ENCODE assay signal across 9 cellular contexts in genomic region chr3:152323834-152324233, GRCh38. TPM values are rescaled to one million over a fixed set of nuclear protein-coding genes. Genes with fewer than 3 reads are reported as not detected.
DNase-seq lines count a peak whose midpoint lies in the region; ATAC-seq and TF ChIP-seq lines count a peak whose summit lies in the region.
"Had no signal": no experiment of that assay in that cellular context is flagged by ENCODE, and none has a peak within 500 bp of the region (broad histone marks: within the 10 kb centered on the region; RNA-seq: fewer than 3 reads in every experiment).

No MANE protein-coding gene starts in this region.

- peaks cover 54% of the 10 kb centered on the region for H3K36me3 Mint-ChIP-seq in activated T-cell treated with anti-CD3 and anti-CD28 coated beads, Interleukin-2, amount 50 U/mL, for 24 hours (ENCODE audit: low read depth)
- peaks cover 55% of the 10 kb centered on the region for H3K36me3 Mint-ChIP-seq in activated B cell treated with CpG ODN at 0.5 μM for 24 hours (ENCODE audit: low read depth)
- H3K36me3 Mint-ChIP-seq in stimulated activated naive B cell treated with anti-CD40 and anti-IgM and Interleukin-4, amounts not matched to agents 10 μg/mL and 1 μg/mL and 100 μg/mL, for 72 hours, result peaks cover 26 to 37% of the 10 kb centered on the region in 2 donors

- H3K4me1 Mint-ChIP-seq in activated T-cell treated with anti-CD3 and anti-CD28 coated beads, Interleukin-2, amount 50 U/mL, for 24 hours (ENCODE audit: low read depth), result peaks cover 82% of the 10 kb centered on the region
- H3K4me1 Mint-ChIP-seq in activated B cell treated with CpG ODN at 0.5 μM for 24 hours, result peaks cover 66% of the 10 kb centered on the region
- H3K4me1 Mint-ChIP-seq in stimulated activated naive B cell treated with anti-CD40 and anti-IgM and Interleukin-4, amounts not matched to agents 10 μg/mL and 1 μg/mL and 100 μg/mL, for 72 hours, result peaks cover 28 to 73% of the 10 kb centered on the region in 2 donors

- POLR2A ChIA-PET in activated B cell treated with CpG ODN at 0.5 μM for 24 hours (lab: Charles Lee), result interaction anchor here (0.5 to 0.6 kb wide), 2 partner anchors 19 to 33 kb away, joined by 3 to 4 read pairs; no protein-coding TSS in a partner anchor

- H3K27ac Mint-ChIP-seq in activated T-cell treated with anti-CD3 and anti-CD28 coated beads, Interleukin-2, amount 50 U/mL, for 24 hours, result peak overlapping the region; percentile 87
- peak overlapping the region; percentile 19 for H3K27ac Mint-ChIP-seq in activated B cell treated with CpG ODN at 0.5 μM for 24 hours
- no peak overlapping the region for H3K27ac Mint-ChIP-seq in stimulated activated naive B cell treated with anti-CD40 and anti-IgM and Interleukin-4, amounts not matched to agents 10 μg/mL and 1 μg/mL and 100 μg/mL, for 72 hours

- no peak for DNase-seq in activated T-cell treated with anti-CD3 and anti-CD28 coated beads, Interleukin-2, amount 50 U/mL, for 24 hours
- no peak for DNase-seq in activated T-cell treated with anti-CD3 and anti-CD28 coated beads, Interleukin-2, amount 50 U/mL, for 1 hour
- DNase-seq in activated B cell treated with CpG ODN at 0.5 μM for 24 hours, result no peak
- no peak for DNase-seq in stimulated activated naive B cell treated with anti-CD40 and anti-IgM and Interleukin-4, amounts not matched to agents 10 μg/mL and 1 μg/mL and 100 μg/mL, for 72 hours
- no peak for DNase-seq in ureter (ENCODE audit: low spot score)
- no peak for DNase-seq in Ammon's horn (ENCODE audit: low spot score)
- no peak for DNase-seq in NCI-H69 (lab: John Stamatoyannopoulos, UW)
- DNase-seq: NCI-H2029 had no signal

- no peaks in the 10 kb centered on the region for H3K27me3 Mint-ChIP-seq in activated T-cell treated with anti-CD3 and anti-CD28 coated beads, Interleukin-2, amount 50 U/mL, for 24 hours
- H3K27me3 Mint-ChIP-seq in activated B cell treated with CpG ODN at 0.5 μM for 24 hours, result no peaks in the 10 kb centered on the region
- no peaks in the 10 kb centered on the region for H3K27me3 Mint-ChIP-seq in stimulated activated naive B cell treated with anti-CD40 and anti-IgM and Interleukin-4, amounts not matched to agents 10 μg/mL and 1 μg/mL and 100 μg/mL, for 72 hours

- TF ChIP-seq CTCF in activated B cell treated with CpG ODN at 0.5 μM for 24 hours (IDR thresholded peaks at IDR 0.05), result no peak

- CTCF ChIA-PET in activated B cell treated with CpG ODN at 0.5 μM for 24 hours (lab: Charles Lee), result interaction anchor here (1.0 kb wide), 1 partner anchor 252 kb away, joined by 3 read pairs; no protein-coding TSS in a partner anchor

- intact Hi-C loops in activated B cell treated with CpG ODN at 0.5 μM for 24 hours (cut with micrococcal nuclease), result loop anchor here (1.0 kb wide), 1 partner anchor 11 kb away; no protein-coding TSS in a partner anchor

- ATAC-seq in HG02763 (IDR thresholded peaks at IDR 0.05; ENCODE audit: unreplicated experiment) (peak; percentile 76), activated B cell treated with CpG ODN at 0.5 μM for 24 hours (ENCODE audit: low read depth) (peak; percentile 46)
- ATAC-seq in stimulated activated naive B cell treated with anti-CD40 and anti-IgM and Interleukin-4, amounts not matched to agents 10 μg/mL and 1 μg/mL and 100 μg/mL, for 72 hours (replicated peaks), result peak; percentile 74 to 76

- H3K4me3 Mint-ChIP-seq in activated T-cell treated with anti-CD3 and anti-CD28 coated beads, Interleukin-2, amount 50 U/mL, for 24 hours, result peak overlapping the region; percentile 19
- peak overlapping the region; percentile 50 for H3K4me3 Mint-ChIP-seq in activated B cell treated with CpG ODN at 0.5 μM for 24 hours
- H3K4me3 Mint-ChIP-seq in stimulated activated naive B cell treated with anti-CD40 and anti-IgM and Interleukin-4, amounts not matched to agents 10 μg/mL and 1 μg/mL and 100 μg/mL, for 72 hours, result no peak overlapping the region

- no peaks in the 10 kb centered on the region for H3K9me3 Mint-ChIP-seq in activated T-cell treated with anti-CD3 and anti-CD28 coated beads, Interleukin-2, amount 50 U/mL, for 24 hours
- H3K9me3 Mint-ChIP-seq in activated B cell treated with CpG ODN at 0.5 μM for 24 hours, result no peaks in the 10 kb centered on the region
- peaks cover 3 to 4% of the 10 kb centered on the region in 2 donors for H3K9me3 Mint-ChIP-seq in stimulated activated naive B cell treated with anti-CD40 and anti-IgM and Interleukin-4, amounts not matched to agents 10 μg/mL and 1 μg/mL and 100 μg/mL, for 72 hours

RNA-seq across cellular contexts. Expression of gene MBNL1, which starts 55.1 kb away (rescaled TPM):
- 489 and 561 TPM in 2 replicates for total RNA-seq in activated B cell treated with CpG ODN at 0.5 μM for 24 hours
- total RNA-seq in ureter, result 223 TPM

Comparison
In these comparisons a context has a peak if more than half of its experiments do, and no peak if none do; other contexts are left out.
1. H3K4me3 Mint-ChIP-seq: peak in activated T-cell treated with anti-CD3 and anti-CD28 coated beads, Interleukin-2, amount 50 U/mL, for 24 hours (single experiment) and activated B cell treated with CpG ODN at 0.5 μM for 24 hours (single experiment); none in stimulated activated naive B cell treated with anti-CD40 and anti-IgM and Interleukin-4, amounts not matched to agents 10 μg/mL and 1 μg/mL and 100 μg/mL, for 72 hours (0 of 2).
2. Peak in every context shown above with its lines, with median percentiles within 50 percentile points of each other: ATAC-seq.